1 cellular context compared by ENCODE assay signal in genomic region chr6:143038845-143039244, GRCh38.
TF ChIP-seq lines count a peak whose summit lies in the region.

No MANE protein-coding gene starts in this region.

TF ChIP-seq in GM23338, 12 proteins besides CTCF, POLR2A, EP300 and RAD21:
- TF ChIP-seq STAT1 (IDR thresholded peaks at IDR 0.05; ENCODE audit: unreplicated experiment) = no peak
- TF ChIP-seq EZH2 (IDR thresholded peaks at IDR 0.05; ENCODE audit: low read depth, unreplicated experiment) = no peak
- TF ChIP-seq JUNB (IDR thresholded peaks at IDR 0.05; ENCODE audit: unreplicated experiment) = no peak
- TF ChIP-seq ZNF331 (CRISPR knock-in tag; IDR thresholded peaks at IDR 0.05; ENCODE audit: low read depth) = no peak
- TF ChIP-seq, protein P1, sequence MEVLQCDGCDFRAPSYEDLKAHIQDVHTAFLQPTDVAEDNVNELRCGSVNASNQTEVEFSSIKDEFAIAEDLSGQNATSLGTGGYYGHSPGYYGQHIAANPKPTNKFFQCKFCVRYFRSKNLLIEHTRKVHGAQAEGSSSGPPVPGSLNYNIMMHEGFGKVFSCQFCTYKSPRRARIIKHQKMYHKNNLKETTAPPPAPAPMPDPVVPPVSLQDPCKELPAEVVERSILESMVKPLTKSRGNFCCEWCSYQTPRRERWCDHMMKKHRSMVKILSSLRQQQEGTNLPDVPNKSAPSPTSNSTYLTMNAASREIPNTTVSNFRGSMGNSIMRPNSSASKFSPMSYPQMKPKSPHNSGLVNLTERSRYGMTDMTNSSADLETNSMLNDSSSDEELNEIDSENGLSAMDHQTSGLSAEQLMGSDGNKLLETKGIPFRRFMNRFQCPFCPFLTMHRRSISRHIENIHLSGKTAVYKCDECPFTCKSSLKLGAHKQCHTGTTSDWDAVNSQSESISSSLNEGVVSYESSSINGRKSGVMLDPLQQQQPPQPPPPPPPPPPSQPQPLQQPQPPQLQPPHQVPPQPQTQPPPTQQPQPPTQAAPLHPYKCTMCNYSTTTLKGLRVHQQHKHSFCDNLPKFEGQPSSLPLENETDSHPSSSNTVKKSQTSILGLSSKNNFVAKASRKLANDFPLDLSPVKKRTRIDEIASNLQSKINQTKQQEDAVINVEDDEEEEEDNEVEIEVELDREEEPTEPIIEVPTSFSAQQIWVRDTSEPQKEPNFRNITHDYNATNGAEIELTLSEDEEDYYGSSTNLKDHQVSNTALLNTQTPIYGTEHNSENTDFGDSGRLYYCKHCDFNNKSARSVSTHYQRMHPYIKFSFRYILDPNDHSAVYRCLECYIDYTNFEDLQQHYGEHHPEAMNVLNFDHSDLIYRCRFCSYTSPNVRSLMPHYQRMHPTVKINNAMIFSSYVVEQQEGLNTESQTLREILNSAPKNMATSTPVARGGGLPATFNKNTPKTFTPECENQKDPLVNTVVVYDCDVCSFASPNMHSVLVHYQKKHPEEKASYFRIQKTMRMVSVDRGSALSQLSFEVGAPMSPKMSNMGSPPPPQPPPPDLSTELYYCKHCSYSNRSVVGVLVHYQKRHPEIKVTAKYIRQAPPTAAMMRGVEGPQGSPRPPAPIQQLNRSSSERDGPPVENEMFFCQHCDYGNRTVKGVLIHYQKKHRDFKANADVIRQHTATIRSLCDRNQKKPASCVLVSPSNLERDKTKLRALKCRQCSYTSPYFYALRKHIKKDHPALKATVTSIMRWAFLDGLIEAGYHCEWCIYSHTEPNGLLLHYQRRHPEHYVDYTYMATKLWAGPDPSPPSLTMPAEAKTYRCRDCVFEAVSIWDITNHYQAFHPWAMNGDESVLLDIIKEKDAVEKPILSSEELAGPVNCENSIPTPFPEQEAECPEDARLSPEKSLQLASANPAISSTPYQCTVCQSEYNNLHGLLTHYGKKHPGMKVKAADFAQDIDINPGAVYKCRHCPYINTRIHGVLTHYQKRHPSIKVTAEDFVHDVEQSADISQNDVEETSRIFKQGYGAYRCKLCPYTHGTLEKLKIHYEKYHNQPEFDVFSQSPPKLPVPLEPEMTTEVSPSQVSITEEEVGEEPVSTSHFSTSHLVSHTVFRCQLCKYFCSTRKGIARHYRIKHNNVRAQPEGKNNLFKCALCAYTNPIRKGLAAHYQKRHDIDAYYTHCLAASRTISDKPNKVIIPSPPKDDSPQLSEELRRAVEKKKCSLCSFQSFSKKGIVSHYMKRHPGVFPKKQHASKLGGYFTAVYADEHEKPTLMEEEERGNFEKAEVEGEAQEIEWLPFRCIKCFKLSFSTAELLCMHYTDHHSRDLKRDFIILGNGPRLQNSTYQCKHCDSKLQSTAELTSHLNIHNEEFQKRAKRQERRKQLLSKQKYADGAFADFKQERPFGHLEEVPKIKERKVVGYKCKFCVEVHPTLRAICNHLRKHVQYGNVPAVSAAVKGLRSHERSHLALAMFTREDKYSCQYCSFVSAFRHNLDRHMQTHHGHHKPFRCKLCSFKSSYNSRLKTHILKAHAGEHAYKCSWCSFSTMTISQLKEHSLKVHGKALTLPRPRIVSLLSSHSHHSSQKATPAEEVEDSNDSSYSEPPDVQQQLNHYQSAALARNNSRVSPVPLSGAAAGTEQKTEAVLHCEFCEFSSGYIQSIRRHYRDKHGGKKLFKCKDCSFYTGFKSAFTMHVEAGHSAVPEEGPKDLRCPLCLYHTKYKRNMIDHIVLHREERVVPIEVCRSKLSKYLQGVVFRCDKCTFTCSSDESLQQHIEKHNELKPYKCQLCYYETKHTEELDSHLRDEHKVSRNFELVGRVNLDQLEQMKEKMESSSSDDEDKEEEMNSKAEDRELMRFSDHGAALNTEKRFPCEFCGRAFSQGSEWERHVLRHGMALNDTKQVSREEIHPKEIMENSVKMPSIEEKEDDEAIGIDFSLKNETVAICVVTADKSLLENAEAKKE (CRISPR knock-in tag; IDR thresholded peaks at IDR 0.05) = no peak
TF ChIP-seq in GM23338: peak in this region for 0.
